ENCODE assay signal across 8 cellular contexts in genomic region chr16:67659675-67660563, GRCh38.
DNase-seq lines count a peak whose midpoint lies in the region; ATAC-seq and TF ChIP-seq lines count a peak whose summit lies in the region.

TSS of gene ACD (minus strand) at chr16:67660260. CDS start at chr16:67660220, 40 bp downstream.

- CTCF ChIA-PET in AG04449 (lab: Yijun Ruan, JAX), result interaction anchor here (0.6 to 19.0 kb wide), 11 partner anchors 8 to 137 kb away, joined by 3 to 605 read pairs (median 6); partner anchors contain the start of genes CARMIL2, CTCF and RIPOR1

- TF ChIP-seq CTCF in AG04449 (IDR thresholded peaks at IDR 0.05; ENCODE audit: insufficient read depth, low read length, missing control alignments), result no peak

- H3K27ac ChIP-seq in caudate nucleus (ENCODE audit: low read depth, low read length), result peak within 1 kb of the TSS; percentile 100

- DNase-seq in AG04449 (ENCODE audit: low read depth, low spot score) (peak; percentile 17), NCI-H2227 (lab: John Stamatoyannopoulos, UW; ENCODE audit: unreplicated experiment) (peak; percentile 94), caudate nucleus (lab: John Stamatoyannopoulos, UW) (peak in 59 of 61 donors; percentile 68 to 95 (median 86)), inferior parietal cortex (ENCODE audit: extremely low spot score) (peak; percentile 98)
- peak; percentile 86 to 89 (median 89) for DNase-seq in activated CD4-positive, CD25-positive, alpha-beta regulatory T cell (lab: John Stamatoyannopoulos, UW)
- peak; percentile 83 to 89 for DNase-seq in stimulated activated CD4-positive, alpha-beta T cell treated with anti-CD3 and anti-CD28 coated beads, Interleukin-12 subunit alpha, Interleukin-12 subunit beta, amount 100 ng/mL, for 24 hours (ENCODE audit: low read depth in 2 of 2)

- H3K4me3 ChIP-seq in AG04449 (ENCODE audit: low read depth, low read length), result peak within 1 kb of the TSS; percentile 94

- POLR2A ChIA-PET in AG04449 (lab: Yijun Ruan, JAX), result interaction anchor here (0.6 to 0.9 kb wide), 6 partner anchors 11 to 426 kb away, joined by 3 to 6 read pairs (median 3); partner anchors contain the start of genes ATP6V0D1 and CTCF

- ATAC-seq in GM18858 (IDR thresholded peaks at IDR 0.05; ENCODE audit: unreplicated experiment) (peak; percentile 32), HG03066 (IDR thresholded peaks at IDR 0.05; ENCODE audit: low read depth, unreplicated experiment) (peak; percentile 44)

Comparison
In these comparisons a context has a peak if more than half of its experiments do, and no peak if none do; other contexts are left out.
1. Peak in every context shown above with its lines: DNase-seq, ATAC-seq, H3K4me3 ChIP-seq and H3K27ac ChIP-seq.
2. DNase-seq: peak in every context shown above with its lines; median percentile 98 in inferior parietal cortex; 94 in NCI-H2227; 89 in activated CD4-positive, CD25-positive, alpha-beta regulatory T cell; 86 in caudate nucleus; 86 in stimulated activated CD4-positive, alpha-beta T cell treated with anti-CD3 and anti-CD28 coated beads, Interleukin-12 subunit alpha, Interleukin-12 subunit beta, amount 100 ng/mL, for 24 hours; 17 in AG04449.